Comparison of ENCODE assay signal across 22 cellular contexts in genomic region chr2:142875010-142875409, GRCh38. TPM values are rescaled to one million over a fixed set of nuclear protein-coding genes. Genes with fewer than 3 reads are reported as not detected.
DNase-seq lines count a peak whose midpoint lies in the region; ATAC-seq, FAIRE-seq and TF ChIP-seq lines count a peak whose summit lies in the region.
"Had no signal": no experiment of that assay in that cellular context is flagged by ENCODE, and none has a peak within 500 bp of the region (broad histone marks: within the 10 kb centered on the region; RNA-seq: fewer than 3 reads in every experiment).

No MANE protein-coding gene starts in this region.

- H3K4me1 Mint-ChIP-seq in astrocyte (ENCODE audit: low read depth, unreplicated experiment): peaks cover 18% of the 10 kb centered on the region
- H3K4me1 Mint-ChIP-seq: neural progenitor cell had no signal

- H3K4me3 Mint-ChIP-seq in astrocyte (ENCODE audit: unreplicated experiment): no peak overlapping the region
- H3K4me3 Mint-ChIP-seq: neural progenitor cell had no signal

- no peaks in the 10 kb centered on the region for H3K36me3 Mint-ChIP-seq in astrocyte (ENCODE audit: low read depth, unreplicated experiment)
- H3K36me3 Mint-ChIP-seq: neural progenitor cell had no signal

- H3K79me2 ChIP-seq in astrocyte (ENCODE audit: insufficient read depth, low read length): no peaks in the 10 kb centered on the region

- TF ChIP-seq POLR2A in GM12892 (IDR thresholded peaks at IDR 0.05; ENCODE audit: low read depth, low read length): no peak

- TF ChIP-seq CTCF in astrocyte (IDR thresholded peaks at IDR 0.05; ENCODE audit: insufficient read depth, low read depth, low read length): no peak
- no peak for TF ChIP-seq CTCF in fibroblast of mammary gland (conservative IDR thresholded peaks at IDR 0.05; ENCODE audit: control insufficient read depth, insufficient read depth, low read depth, low read length)

- peak overlapping the region; percentile 79 for H3K27ac ChIP-seq in astrocyte (ENCODE audit: low read depth, low read length)
- peak overlapping the region in 18 of 21 experiments; percentile 19 to 86 (median 71) for H3K27ac ChIP-seq in skin epidermis
- H3K27ac ChIP-seq: KMS-11, neural progenitor cell, SJSA1 had no signal

- H3K27me3 Mint-ChIP-seq in astrocyte (ENCODE audit: low read depth, unreplicated experiment): no peaks in the 10 kb centered on the region

- DNase-seq in GM12892 (ENCODE audit: insufficient read length): no peak
- no peak for DNase-seq in astrocyte (ENCODE audit: low read depth)
- DNase-seq in fibroblast of mammary gland (ENCODE audit: low read depth): peak; percentile 26
- DNase-seq in NCI-H526 treated with DMSO at 0.1 percent for 48 hours (lab: John Stamatoyannopoulos, UW): no peak
- no peak for DNase-seq in NCI-H524 (lab: John Stamatoyannopoulos, UW)
- DNase-seq: activated CD4-positive, alpha-beta T cell treated with anti-CD3 and anti-CD28 coated beads for 48 hours; activated CD8-positive, alpha-beta memory T cell treated with anti-CD3 and anti-CD28 coated beads, Interleukin-2, amount 50 U/mL, for 4 hours; activated gamma-delta T cell; amygdala; COR-L47; midbrain; NCI-H1048; NCI-H2081; NCI-H69; retina; stimulated activated CD4-positive, alpha-beta T cell treated with anti-CD3 and anti-CD28 coated beads, Interleukin-1b, Interleukin-23, amount 100 ng/mL, for 48 hours had no signal

- H3K36me3 ChIP-seq in astrocyte (ENCODE audit: insufficient read depth, low read length): no peaks in the 10 kb centered on the region
- H3K36me3 ChIP-seq: neural progenitor cell, SJSA1 had no signal

- H3K9ac ChIP-seq in astrocyte (ENCODE audit: low read length): no peak overlapping the region
- H3K9ac ChIP-seq: KMS-11, neural progenitor cell had no signal

- H3K4me3 ChIP-seq in astrocyte (ENCODE audit: insufficient read depth, low read depth, low read length) (no peak overlapping the region), fibroblast of mammary gland (ENCODE audit: control insufficient read depth, low read depth, low read length) (no peak overlapping the region), skin epidermis (no peak overlapping the region)
- H3K4me3 ChIP-seq: neural progenitor cell, SJSA1 had no signal

- H3K27ac Mint-ChIP-seq in astrocyte (ENCODE audit: unreplicated experiment): no peak overlapping the region
- H3K27ac Mint-ChIP-seq: neural progenitor cell had no signal

- FAIRE-seq in GM12892 (lab: Jason Lieb, UNC): peak; percentile 60
- FAIRE-seq in astrocyte (lab: Jason Lieb, UNC): no peak

- H3K9me3 Mint-ChIP-seq in astrocyte (ENCODE audit: unreplicated experiment): no peaks in the 10 kb centered on the region
- H3K9me3 Mint-ChIP-seq: neural progenitor cell had no signal

- no peak overlapping the region for H2AFZ ChIP-seq in astrocyte (ENCODE audit: low read depth, low read length)

- no peaks in the 10 kb centered on the region for H4K20me1 ChIP-seq in astrocyte (ENCODE audit: insufficient read depth, low read length)

- ATAC-seq in HG02973 (IDR thresholded peaks at IDR 0.05; ENCODE audit: unreplicated experiment): no peak
- no peak for ATAC-seq in HG03139 (IDR thresholded peaks at IDR 0.05; ENCODE audit: unreplicated experiment)

- H3K9me3 ChIP-seq in astrocyte (ENCODE audit: insufficient read depth, low read depth, low read length): no peaks in the 10 kb centered on the region
- H3K9me3 ChIP-seq: SJSA1 had no signal

- H3K27me3 ChIP-seq in astrocyte (ENCODE audit: insufficient read depth, low read length): no peaks in the 10 kb centered on the region
- H3K27me3 ChIP-seq: neural progenitor cell, SJSA1 had no signal

- no peak overlapping the region for H3K4me2 ChIP-seq in astrocyte (ENCODE audit: low read length)
- H3K4me2 ChIP-seq: KMS-11, neural progenitor cell had no signal

- peaks cover 11% of the 10 kb centered on the region for H3K4me1 ChIP-seq in astrocyte (ENCODE audit: insufficient read depth, low read length)
- H3K4me1 ChIP-seq: neural progenitor cell had no signal

RNA-seq across cellular contexts. Expression of gene KYNU, which starts 2.5 kb away (rescaled TPM):
- polyA plus RNA-seq in GM12892 (2012; ENCODE audit: missing spikeins): 50.8 TPM
- 0.72 and 1.2 TPM in 2 replicates for total RNA-seq in astrocyte
- total RNA-seq: SJSA1 had no signal
